In genomic region chr14:99157676-99158075, GRCh38 we compare ENCODE assay signal across 16 cellular contexts.
DNase-seq lines count a peak whose midpoint lies in the region; ATAC-seq and TF ChIP-seq lines count a peak whose summit lies in the region.
"Had no signal": no experiment of that assay in that cellular context is flagged by ENCODE, and none has a peak within 500 bp of the region (broad histone marks: within the 10 kb centered on the region; RNA-seq: fewer than 3 reads in every experiment).

No MANE protein-coding gene starts in this region.

- peak; percentile 20 for DNase-seq in activated T-cell treated with anti-CD3 and anti-CD28 coated beads, Interleukin-2, amount 50 U/mL, for 24 hours
- DNase-seq in activated T-cell treated with anti-CD3 and anti-CD28 coated beads, Interleukin-2, amount 50 U/mL, for 48 hours = no peak
- peak; percentile 17 for DNase-seq in activated CD8-positive, alpha-beta memory T cell treated with anti-CD3 and anti-CD28 coated beads, Interleukin-2, amount 50 U/mL, for 48 hours
- peak; percentile 27 for DNase-seq in islet precursor cell
- DNase-seq in stomach = peak; percentile 7
- no peak for DNase-seq in mammary epithelial cell
- DNase-seq in activated CD4-positive, CD25-positive, alpha-beta regulatory T cell (lab: John Stamatoyannopoulos, UW) = no peak
- DNase-seq: DMS79 treated with DMSO at 0.1 percent for 48 hours, GF-D8, GOT3, HFFc6 had no signal

- no peak overlapping the region for H3K9ac ChIP-seq in mammary epithelial cell (ENCODE audit: insufficient read depth, low read length)
- H3K9ac ChIP-seq: BLaER1 treated with 17β-estradiol and CSF1 and Interleukin-3, amounts not matched to agents 10 nM and 100 nM had no signal

- no peak for TF ChIP-seq CTCF in stomach (IDR thresholded peaks at IDR 0.05)
- TF ChIP-seq CTCF in mammary epithelial cell (conservative IDR thresholded peaks at IDR 0.05 in 1 of 2, IDR thresholded peaks at IDR 0.05 in 1 of 2; ENCODE audit: extremely low read depth in 1 of 2, insufficient read depth in 1 of 2, low read depth in 1 of 2, low read length in 2 of 2) = no peak

- dilution Hi-C loops in mammary epithelial cell (cut with HindIII; ENCODE audit: low sequenced_read_pairs) = no loop called here

- H3K4me1 ChIP-seq in stomach (peaks cover 0 to 6% (median 0%) of the 10 kb centered on the region in 4 donors), mammary epithelial cell (ENCODE audit: insufficient read depth, low read length) (no peaks in the 10 kb centered on the region)

- H3K4me3 ChIP-seq in stomach = no peak overlapping the region
- H3K4me3 ChIP-seq in mammary epithelial cell (replicated peaks in 1 of 3; ENCODE audit: insufficient read depth in 1 of 3, low read depth in 2 of 3, low read length in 3 of 3) = no peak overlapping the region
- H3K4me3 ChIP-seq: BLaER1 treated with 17β-estradiol and CSF1 and Interleukin-3, amounts not matched to agents 10 nM and 100 nM had no signal

- H3K27me3 Mint-ChIP-seq in activated T-cell treated with anti-CD3 and anti-CD28 coated beads, Interleukin-2, amount 50 U/mL, for 24 hours = no peaks in the 10 kb centered on the region
- H3K27me3 Mint-ChIP-seq: B cell had no signal

- H3K27ac ChIP-seq in stomach = no peak overlapping the region
- H3K27ac ChIP-seq in mammary epithelial cell (ENCODE audit: insufficient read depth, low read depth, low read length) = no peak overlapping the region
- H3K27ac ChIP-seq: BLaER1 treated with 17β-estradiol and CSF1 and Interleukin-3, amounts not matched to agents 10 nM and 100 nM had no signal

- CTCF ChIA-PET in mammary epithelial cell (lab: Charles Lee; ENCODE audit: low non-redundant PET) = no interaction called here

- no peaks in the 10 kb centered on the region for H3K79me2 ChIP-seq in mammary epithelial cell (ENCODE audit: insufficient read depth, low read length)

- H3K27ac Mint-ChIP-seq in activated T-cell treated with anti-CD3 and anti-CD28 coated beads, Interleukin-2, amount 50 U/mL, for 24 hours = no peak overlapping the region
- H3K27ac Mint-ChIP-seq: B cell; CD8-positive, alpha-beta T cell; HFFc6 had no signal

- peaks cover 2% of the 10 kb centered on the region for H3K36me3 Mint-ChIP-seq in activated T-cell treated with anti-CD3 and anti-CD28 coated beads, Interleukin-2, amount 50 U/mL, for 24 hours (ENCODE audit: low read depth)
- H3K36me3 Mint-ChIP-seq: CD8-positive, alpha-beta T cell had no signal

- peaks cover 6% of the 10 kb centered on the region for H3K4me1 Mint-ChIP-seq in activated T-cell treated with anti-CD3 and anti-CD28 coated beads, Interleukin-2, amount 50 U/mL, for 24 hours (ENCODE audit: low read depth)
- H3K4me1 Mint-ChIP-seq: B cell had no signal

- in situ Hi-C loops in mammary epithelial cell (cut with MboI; ENCODE audit: low sequenced_read_pairs in 2 of 2) = no loop called here

- H3K4me3 Mint-ChIP-seq in activated T-cell treated with anti-CD3 and anti-CD28 coated beads, Interleukin-2, amount 50 U/mL, for 24 hours = no peak overlapping the region
- H3K4me3 Mint-ChIP-seq: B cell; CD8-positive, alpha-beta T cell; HFFc6 had no signal

- H2AFZ ChIP-seq in mammary epithelial cell (ENCODE audit: low read depth, low read length) = no peak overlapping the region

- H3K36me3 ChIP-seq in stomach (no peaks in the 10 kb centered on the region), mammary epithelial cell (ENCODE audit: insufficient read depth, low read length) (no peaks in the 10 kb centered on the region)
- H3K36me3 ChIP-seq: BLaER1 treated with 17β-estradiol and CSF1 and Interleukin-3, amounts not matched to agents 10 nM and 100 nM had no signal

- H3K9me3 ChIP-seq in stomach = no peaks in the 10 kb centered on the region
- no peaks in the 10 kb centered on the region for H3K9me3 ChIP-seq in mammary epithelial cell (replicated peaks; ENCODE audit: insufficient read depth, low read length)

- H3K27me3 ChIP-seq in stomach = peaks cover 0 to 34% (median 0%) of the 10 kb centered on the region in 3 donors
- H3K27me3 ChIP-seq in mammary epithelial cell (ENCODE audit: insufficient read depth, low read length) = no peaks in the 10 kb centered on the region
- H3K27me3 ChIP-seq: BLaER1 treated with 17β-estradiol and CSF1 and Interleukin-3, amounts not matched to agents 10 nM and 100 nM had no signal

- 91 to 97% (median 95%) methylated on average over 6 to 8 of the region's 8 CpGs for WGBS in stomach, 5 donors
- 96% methylated on average over 7 of the region's 8 CpGs for WGBS in mammary epithelial cell (ENCODE audit: low coverage, missing lambda C conversion rate)

- H3K9me3 Mint-ChIP-seq in activated T-cell treated with anti-CD3 and anti-CD28 coated beads, Interleukin-2, amount 50 U/mL, for 24 hours = peaks cover 7% of the 10 kb centered on the region

- no peak for TF ChIP-seq POLR2A in stomach (IDR thresholded peaks at IDR 0.05)

- TF ChIP-seq EP300 in stomach (IDR thresholded peaks at IDR 0.05) = no peak

- intact Hi-C loops in stomach (cut with DNase I; ENCODE audit: low total_unique reads) (no loop called here), mammary epithelial cell (cut with micrococcal nuclease) (no loop called here)

- no peak for ATAC-seq in HG03159 (IDR thresholded peaks at IDR 0.05; ENCODE audit: unreplicated experiment)
- ATAC-seq: CD8-positive, alpha-beta T cell; HCT116 had no signal

- no TSS peak for BruUV-seq in mammary epithelial cell (replicated peaks; lab: Mats Ljungman, UMichigan)

- no peak overlapping the region for H3K4me2 ChIP-seq in mammary epithelial cell (ENCODE audit: insufficient read depth, low read depth, low read length)
- H3K4me2 ChIP-seq: BLaER1 treated with 17β-estradiol and CSF1 and Interleukin-3, amounts not matched to agents 10 nM and 100 nM had no signal

- no peaks in the 10 kb centered on the region for H4K20me1 ChIP-seq in mammary epithelial cell (ENCODE audit: insufficient read depth, low read length)
- H4K20me1 ChIP-seq: BLaER1 treated with 17β-estradiol and CSF1 and Interleukin-3, amounts not matched to agents 10 nM and 100 nM had no signal

Comparison
In these comparisons a context has a peak if more than half of its experiments do, and no peak if none do; other contexts are left out.
1. DNase-seq: peak in activated T-cell treated with anti-CD3 and anti-CD28 coated beads, Interleukin-2, amount 50 U/mL, for 24 hours (single experiment), activated CD8-positive, alpha-beta memory T cell treated with anti-CD3 and anti-CD28 coated beads, Interleukin-2, amount 50 U/mL, for 48 hours (single experiment), islet precursor cell (single experiment) and stomach (single experiment); none in activated T-cell treated with anti-CD3 and anti-CD28 coated beads, Interleukin-2, amount 50 U/mL, for 48 hours (0 of 2), mammary epithelial cell (single experiment) and activated CD4-positive, CD25-positive, alpha-beta regulatory T cell (0 of 4).